ENCODE assay signal across 24 cellular contexts in genomic region chr7:28920424-28920823, GRCh38. TPM values are rescaled to one million over a fixed set of nuclear protein-coding genes. Genes with fewer than 3 reads are reported as not detected.
"Had no signal": no experiment of that assay in that cellular context is flagged by ENCODE, and none has a peak within 500 bp of the region (broad histone marks: within the 10 kb centered on the region; RNA-seq: fewer than 3 reads in every experiment).

No MANE protein-coding gene starts in this region.

- H3K4me3 ChIP-seq: MG63 had no signal

- FAIRE-seq: RCC 7860 had no signal

- H3K36me3 ChIP-seq: brain microvascular endothelial cell, MG63 had no signal

- ATAC-seq: activated CD8-positive, alpha-beta memory T cell treated with anti-CD3 and anti-CD28 coated beads, Interleukin-2, amount 10 ng/mL, durations not matched to agents 7 days and 5 days; T-helper 17 cell had no signal

- H3K27ac ChIP-seq: brain microvascular endothelial cell had no signal

- DNase-seq: activated B cell treated with CpG ODN at 0.5 μM for 24 hours; activated CD4-positive, alpha-beta T cell treated with anti-CD3 and anti-CD28 coated beads for 1 hour; activated CD4-positive, alpha-beta T cell treated with anti-CD3 and anti-CD28 coated beads, Interleukin-2, amount 10 ng/mL, durations not matched to agents 24 days and 14 days; activated CD4-positive, alpha-beta T cell treated with anti-CD3 and anti-CD28 coated beads, Interleukin-2, amount 50 U/mL, for 48 hours; activated CD8-positive, alpha-beta memory T cell treated with anti-CD3 and anti-CD28 coated beads, Interleukin-2, amount 10 ng/mL, durations not matched to agents 7 days and 5 days; activated gamma-delta T cell treated with Interleukin-2 at 50 U/mL for 16 hours; activated naive CD4-positive, alpha-beta T cell treated with anti-CD3 and anti-CD28 coated beads, Interleukin-2, amount 10 ng/mL, durations not matched to agents 7 days and 5 days; activated naive CD8-positive, alpha-beta T cell treated with anti-CD3 and anti-CD28 coated beads for 36 hours; activated T-cell treated with anti-CD3 and anti-CD28 coated beads, Interleukin-2, amount 50 U/mL, for 24 hours; brain microvascular endothelial cell; cerebellar nuclear complex; KG1; MG63; NCI-H1105 treated with DMSO at 0.1 percent for 48 hours; NCI-H1436 treated with DMSO at 0.1 percent for 48 hours; NCI-H187; NCI-H2081; NCI-H510A treated with DMSO at 0.1 percent for 48 hours; NCI-H69; SHP77 treated with DMSO at 0.1 percent for 48 hours; T-helper 17 cell; T-helper 9 cell had no signal

- H3K9me3 ChIP-seq: MG63 had no signal

- H3K27me3 ChIP-seq: brain microvascular endothelial cell, MG63 had no signal

RNA-seq across cellular contexts. Expression of gene TRIL, which starts 37.7 kb away (rescaled TPM):
- total RNA-seq: activated B cell treated with CpG ODN at 0.5 μM for 24 hours; activated naive CD8-positive, alpha-beta T cell treated with anti-CD3 and anti-CD28 coated beads for 36 hours; activated T-helper 2 cell treated with anti-CD3 and anti-CD28 coated beads, Interferon-gamma antibody, Interleukin-2, Interleukin-4, amounts not matched to agents 10 μg/mL and 5 μg/mL and 100 μg/mL, durations not matched to agents 14 hours and 24 hours and 36 hours; T-helper 17 cell had no signal
